In genomic region chr18:34287825-34288224, GRCh38 we compare ENCODE assay signal across 22 cellular contexts.
DNase-seq lines count a peak whose midpoint lies in the region; ATAC-seq and TF ChIP-seq lines count a peak whose summit lies in the region.
"Had no signal": no experiment of that assay in that cellular context is flagged by ENCODE, and none has a peak within 500 bp of the region (broad histone marks: within the 10 kb centered on the region; RNA-seq: fewer than 3 reads in every experiment).

No MANE protein-coding gene starts in this region.

- no peak overlapping the region for H2AFZ ChIP-seq in osteoblast (ENCODE audit: low read length)

- H4K20me1 ChIP-seq in osteoblast (ENCODE audit: insufficient read depth, low read length): no peaks in the 10 kb centered on the region
- H4K20me1 ChIP-seq: BLaER1 had no signal

- H3K27me3 ChIP-seq in osteoblast (ENCODE audit: insufficient read depth, low read length): no peaks in the 10 kb centered on the region
- H3K27me3 ChIP-seq: BE2C, BLaER1 had no signal

- no peaks in the 10 kb centered on the region for H3K36me3 ChIP-seq in osteoblast (ENCODE audit: insufficient read depth, low read length)
- H3K36me3 ChIP-seq: BE2C, BLaER1 had no signal

- no peak overlapping the region for H3K4me2 ChIP-seq in osteoblast (ENCODE audit: insufficient read depth, low read length)
- H3K4me2 ChIP-seq: BLaER1 had no signal

- no peaks in the 10 kb centered on the region for H3K79me2 ChIP-seq in osteoblast (ENCODE audit: insufficient read depth, low read length)

- no peak for TF ChIP-seq POLR2A in lower leg skin (IDR thresholded peaks at IDR 0.05)

- intact Hi-C loops in lower leg skin (cut with DNase I; ENCODE audit: low total_unique reads): no loop called here

- H3K4me3 ChIP-seq in lower leg skin (ENCODE audit: low read depth, poor library complexity, severe bottlenecking) (peak overlapping the region; percentile 0), osteoblast (ENCODE audit: insufficient read depth, low read length) (no peak overlapping the region)
- H3K4me3 ChIP-seq: BLaER1, GM12878 had no signal

- no peak overlapping the region for H3K27ac ChIP-seq in osteoblast (ENCODE audit: low read depth, low read length)
- H3K27ac ChIP-seq: BLaER1 had no signal

- TF ChIP-seq CTCF in lower leg skin (IDR thresholded peaks at IDR 0.05) (no peak), osteoblast (IDR thresholded peaks at IDR 0.05; ENCODE audit: extremely low read depth, low read depth, low read length) (no peak)

- ATAC-seq in HG02938 (IDR thresholded peaks at IDR 0.05; ENCODE audit: unreplicated experiment) (no peak), GM18502 (IDR thresholded peaks at IDR 0.05; ENCODE audit: poor library complexity, unreplicated experiment) (no peak)
- ATAC-seq: GM12878 had no signal

- no peaks in the 10 kb centered on the region for H3K4me1 ChIP-seq in osteoblast (ENCODE audit: insufficient read depth, low read length)
- H3K4me1 ChIP-seq: BE2C, BLaER1 had no signal

- DNase-seq in lower leg skin (ENCODE audit: low spot score in 2 of 2): no peak
- DNase-seq in osteoblast (ENCODE audit: insufficient read length, low spot score, missing footprints): peak; percentile 27
- DNase-seq in amniotic stem cell (lab: John Stamatoyannopoulos, UW): no peak
- DNase-seq: 8988T; ACHN; BE2C; C1 segment of cervical spinal cord; CD4-positive, alpha-beta memory T cell; CD4-positive, CD25-positive, alpha-beta regulatory T cell; CD8-positive, alpha-beta memory T cell; COR-L47; DMS 273 treated with DMSO at 0.1 percent for 48 hours; DMS153; DMS53; DMS79; DND-41; EL; GDM1 had no signal

- no peaks in the 10 kb centered on the region for H3K9me3 ChIP-seq in osteoblast (ENCODE audit: low read depth, low read length)
- H3K9me3 ChIP-seq: BE2C had no signal
